ENCODE assay signal across 8 cellular contexts in the genomic region with DNA sequence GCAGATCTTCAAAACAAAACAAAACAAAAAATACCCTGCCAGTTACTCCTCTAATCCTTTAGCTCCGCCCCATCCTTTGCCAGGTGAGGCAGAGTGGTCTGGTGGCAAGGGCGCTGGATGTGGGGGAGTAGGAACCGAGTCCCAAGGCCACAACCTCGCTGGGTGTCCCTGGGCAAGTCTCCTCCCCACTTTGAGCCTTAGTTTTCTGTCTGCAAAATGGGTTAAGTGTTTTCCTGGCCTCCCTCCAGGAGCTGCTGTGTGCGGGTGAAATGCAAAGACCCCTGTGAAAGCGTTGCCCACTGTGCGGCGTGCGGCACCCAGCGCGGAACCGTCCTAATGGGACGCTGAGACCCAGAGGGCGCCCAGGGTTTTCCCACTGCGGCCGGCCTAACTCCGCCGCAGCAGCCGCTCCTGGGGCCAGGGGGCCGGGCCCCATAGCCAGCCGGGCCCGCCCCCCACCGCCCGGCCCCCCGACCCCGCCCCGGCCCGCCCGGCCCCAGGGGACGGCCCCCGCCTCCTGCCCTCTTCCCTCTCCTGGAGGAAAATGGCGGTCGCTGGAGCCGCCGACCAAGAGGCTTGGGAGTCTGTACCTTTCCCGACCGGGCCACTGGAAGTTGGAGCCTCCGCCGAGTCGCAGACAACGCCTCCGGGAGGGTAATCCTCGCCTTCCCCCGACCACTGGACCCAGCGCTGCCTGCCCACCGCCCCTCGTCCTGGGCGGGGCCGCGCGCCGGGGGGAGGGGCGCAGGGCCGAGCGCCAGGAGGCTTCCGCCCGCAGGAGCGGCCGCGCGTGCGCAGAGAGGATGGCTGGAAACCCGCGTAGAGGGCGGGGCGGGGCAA. TPM values are rescaled to one million over a fixed set of nuclear protein-coding genes. Genes with fewer than 3 reads are reported as not detected.
DNase-seq lines count a peak whose midpoint lies in the region; ATAC-seq and TF ChIP-seq lines count a peak whose summit lies in the region.

Gene ERMAP (plus strand): TSS at position 523 of the 840 bp plus-strand sequence. CDS start 13,327 bp downstream, outside the sequence.
Gene SVBP (minus strand): TSS at position 798 of the 840 bp plus-strand sequence. CDS start 853 bp downstream, outside the sequence.

- in situ Hi-C loops in Caki2 (cut with HindIII; ENCODE audit: low pct_unique_long_range_greater_than_20kb, low sequenced_read_pairs) = no loop called here

- DNase-seq in Caki2 (ENCODE audit: low read depth) = peak; percentile 91
- DNase-seq in activated T-cell treated with anti-CD3 and anti-CD28 coated beads for 24 hours (ENCODE audit: low read depth) = peak; percentile 91
- peak; percentile 10 for DNase-seq in epithelial cell of prostate (ENCODE audit: low read depth, low spot score)
- DNase-seq in stimulated activated CD8-positive, alpha-beta memory T cell treated with anti-CD3 and anti-CD28 coated beads, Interleukin-4, amount 100 ng/mL, for 4 hours (ENCODE audit: low read depth in 2 of 2, low spot score in 1 of 2) = peak; percentile 87 to 90

- H4K20me1 ChIP-seq in OCI-LY3 (ENCODE audit: insufficient read depth, low read length) = no peaks in the 10 kb centered on the region

- peak within 1 kb of the TSS; percentile 85; the same call in 1 of the 2 replicates for H2AFZ ChIP-seq in OCI-LY3 (ENCODE audit: low read depth, low read length)

- peak; percentile 74 for ATAC-seq in GM21447 (IDR thresholded peaks at IDR 0.05; ENCODE audit: unreplicated experiment)

- H3K4me3 ChIP-seq in HUES6 (ENCODE audit: low read depth, low read length) (peak within 1 kb of the TSS; percentile 99), OCI-LY3 (ENCODE audit: low read length) (peak within 1 kb of the TSS; percentile 88), mucosa of rectum (ENCODE audit: low read length in 2 of 2) (peak within 1 kb of the TSS; percentile 92)

- H3K36me3 ChIP-seq in HUES6 (ENCODE audit: control insufficient read depth, insufficient read depth, low read length) = no peaks in the 10 kb centered on the region
- no peaks in the 10 kb centered on the region for H3K36me3 ChIP-seq in OCI-LY3 (replicated peaks; ENCODE audit: low read depth, low read length)
- H3K36me3 ChIP-seq in mucosa of rectum (ENCODE audit: control insufficient read depth in 2 of 2, insufficient read depth in 2 of 2, low read length in 2 of 2) = no peaks in the 10 kb centered on the region

- H3K9me3 ChIP-seq in HUES6 (ENCODE audit: control insufficient read depth, insufficient read depth, low read depth, low read length) (no peaks in the 10 kb centered on the region), OCI-LY3 (ENCODE audit: insufficient read depth, low read length) (no peaks in the 10 kb centered on the region), mucosa of rectum (ENCODE audit: control insufficient read depth in 2 of 2, low read length in 2 of 2) (no peaks in the 10 kb centered on the region)

- H3K4me1 ChIP-seq in HUES6 (ENCODE audit: control insufficient read depth, insufficient read depth, low read length) (peaks cover 18% of the 10 kb centered on the region), OCI-LY3 (ENCODE audit: low read length) (peaks cover 12% of the 10 kb centered on the region), mucosa of rectum (ENCODE audit: control insufficient read depth in 2 of 2, insufficient read depth in 2 of 2, low read length in 2 of 2) (peaks cover 13 to 14% of the 10 kb centered on the region in 2 donors)

- peak within 1 kb of the TSS; percentile 97 for H3K4me2 ChIP-seq in OCI-LY3 (ENCODE audit: low read length)

- H3K27me3 ChIP-seq in HUES6 (ENCODE audit: control insufficient read depth, insufficient read depth, low read length) = no peaks in the 10 kb centered on the region
- H3K27me3 ChIP-seq in OCI-LY3 (ENCODE audit: low read depth, low read length) = no peaks in the 10 kb centered on the region
- no peaks in the 10 kb centered on the region for H3K27me3 ChIP-seq in mucosa of rectum (ENCODE audit: control insufficient read depth in 2 of 2, insufficient read depth in 2 of 2, low read length in 2 of 2)

- peak within 1 kb of the TSS; percentile 98 for H3K9ac ChIP-seq in HUES6 (ENCODE audit: low read length)
- peak within 1 kb of the TSS; percentile 83 for H3K9ac ChIP-seq in OCI-LY3 (ENCODE audit: low read length)
- peak within 1 kb of the TSS; percentile 87 to 88 for H3K9ac ChIP-seq in mucosa of rectum (ENCODE audit: low read depth in 1 of 2, low read length in 2 of 2)

- no peak for TF ChIP-seq CTCF in OCI-LY3 (IDR thresholded peaks at IDR 0.05; ENCODE audit: low read depth, low read length)

- H3K27ac ChIP-seq in HUES6 (ENCODE audit: low read depth, low read length) (peak within 1 kb of the TSS; percentile 99), OCI-LY3 (ENCODE audit: low read length) (peak within 1 kb of the TSS; percentile 66), epithelial cell of prostate (peak within 1 kb of the TSS; percentile 91), mucosa of rectum (ENCODE audit: low read depth in 2 of 2, low read length in 2 of 2) (peak within 1 kb of the TSS; percentile 98 to 100)

- no peaks in the 10 kb centered on the region for H3K79me2 ChIP-seq in OCI-LY3 (ENCODE audit: low read length)

RNA-seq across cellular contexts. Expression of gene ERMAP, which starts in this region (rescaled TPM):
- 2.1 and 20.1 TPM in 2 replicates for total RNA-seq in Caki2 (2014; rRNA removed; shearing (Covaris generic); ENCODE audit: low replicate concordance)

RNA-seq across cellular contexts. Expression of gene SVBP, which starts in this region (rescaled TPM):
- total RNA-seq in Caki2 (2014; rRNA removed; shearing (Covaris generic); ENCODE audit: low replicate concordance) = 22.7 and 25.1 TPM in 2 replicates

Comparison
In these comparisons a context has a peak if more than half of its experiments do, and no peak if none do; other contexts are left out.
1. Peak in every context shown above with its lines: DNase-seq, ATAC-seq, H3K4me3 ChIP-seq and H3K27ac ChIP-seq.
2. DNase-seq: peak in every context shown above with its lines; median percentile 91 in Caki2; 91 in activated T-cell treated with anti-CD3 and anti-CD28 coated beads for 24 hours; 88 in stimulated activated CD8-positive, alpha-beta memory T cell treated with anti-CD3 and anti-CD28 coated beads, Interleukin-4, amount 100 ng/mL, for 4 hours; 10 in epithelial cell of prostate.